20 cellular contexts compared by ENCODE assay signal in the genomic region with DNA sequence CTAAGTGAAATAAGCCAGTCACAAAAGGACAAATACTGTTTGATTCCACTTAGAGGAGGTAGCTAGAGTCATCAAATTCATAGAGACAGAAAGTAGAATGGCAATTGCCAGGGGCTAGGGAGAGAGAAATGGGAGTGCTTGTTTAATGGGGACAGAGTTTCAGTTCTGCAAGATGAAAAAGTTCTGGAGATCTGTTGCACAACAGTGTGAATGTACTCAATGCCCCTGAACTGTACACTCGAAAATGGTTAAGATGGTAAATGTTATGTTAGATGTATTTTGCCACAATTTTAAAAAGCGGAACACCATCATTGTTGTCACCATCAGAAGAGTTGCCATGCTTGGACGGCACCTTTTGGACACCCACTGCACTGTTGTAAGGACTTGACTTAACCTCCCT.
DNase-seq lines count a peak whose midpoint lies in the region; ATAC-seq and TF ChIP-seq lines count a peak whose summit lies in the region.
"Had no signal": no experiment of that assay in that cellular context is flagged by ENCODE, and none has a peak within 500 bp of the region (broad histone marks: within the 10 kb centered on the region; RNA-seq: fewer than 3 reads in every experiment).

No MANE protein-coding gene starts in this region.

- no peak for ATAC-seq in HG03460 (IDR thresholded peaks at IDR 0.05; ENCODE audit: unreplicated experiment)
- ATAC-seq: activated T-helper 17 cell treated with anti-CD3 and anti-CD28 coated beads, Interleukin-2, amount 50 U/mL, for 72 hours; CD8-positive, alpha-beta T cell; foreskin keratinocyte; GM12878 had no signal

- H3K9me2 ChIP-seq in Karpas-422 (replicated peaks; ENCODE audit: insufficient read depth, low read length), result no peaks in the 10 kb centered on the region

- no peak for TF ChIP-seq POLR2A in esophagus muscularis mucosa (IDR thresholded peaks at IDR 0.05; ENCODE audit: low read depth)
- no peak for TF ChIP-seq POLR2A in spleen (IDR thresholded peaks at IDR 0.05)

- WGBS in esophagus muscularis mucosa, result 95% methylated on average over 3 of the region's 3 CpGs
- WGBS in spleen, 5 donors, result 72 to 88% (median 82%) methylated on average over 3 of the region's 3 CpGs

- H3K9ac ChIP-seq in Karpas-422 (ENCODE audit: low read length), result no peak overlapping the region

- peaks cover 7% of the 10 kb centered on the region; the same call in 1 of the 2 replicates for H3K36me3 ChIP-seq in Karpas-422 (ENCODE audit: insufficient read depth, low read length)
- no peaks in the 10 kb centered on the region for H3K36me3 ChIP-seq in esophagus muscularis mucosa
- H3K36me3 ChIP-seq in spleen, result no peaks in the 10 kb centered on the region
- H3K36me3 ChIP-seq: right lobe of liver, thoracic aorta had no signal

- no peak for TF ChIP-seq EP300 in esophagus muscularis mucosa (IDR thresholded peaks at IDR 0.05)

- H3K27me3 ChIP-seq in Karpas-422 (ENCODE audit: low read length), result no peaks in the 10 kb centered on the region
- no peaks in the 10 kb centered on the region for H3K27me3 ChIP-seq in esophagus muscularis mucosa
- peaks cover 0 to 21% (median 0%) of the 10 kb centered on the region in 7 donors for H3K27me3 ChIP-seq in spleen (replicated peaks in 1 of 7)
- H3K27me3 ChIP-seq: right lobe of liver had no signal

- H3K79me2 ChIP-seq in Karpas-422 (ENCODE audit: low read length), result no peaks in the 10 kb centered on the region

- no peak overlapping the region for H2AFZ ChIP-seq in Karpas-422 (ENCODE audit: low read length)

- H3K4me1 ChIP-seq in Karpas-422 (ENCODE audit: low read length) (peaks cover 76% of the 10 kb centered on the region), esophagus muscularis mucosa (peaks cover 50 to 90% (median 81%) of the 10 kb centered on the region in 4 donors), spleen (peaks cover 15 to 84% (median 39%) of the 10 kb centered on the region in 6 donors)
- H3K4me1 ChIP-seq: foreskin keratinocyte had no signal

- H3K4me2 ChIP-seq in Karpas-422 (ENCODE audit: low read depth, low read length, poor library complexity, severe bottlenecking), result no peak overlapping the region

- intact Hi-C loops in esophagus muscularis mucosa (cut with DNase I) (no loop called here), spleen (cut with DNase I; ENCODE audit: low total_unique reads) (no loop called here)

- TF ChIP-seq CTCF in esophagus muscularis mucosa (IDR thresholded peaks at IDR 0.05), result no peak
- no peak for TF ChIP-seq CTCF in spleen (IDR thresholded peaks at IDR 0.05 in 8 of 11, conservative IDR thresholded peaks at IDR 0.05 in 3 of 11)

- H3K4me3 ChIP-seq in Karpas-422 (ENCODE audit: low read length), result peak overlapping the region; percentile 34; the same call in 1 of the 2 replicates
- H3K4me3 ChIP-seq in esophagus muscularis mucosa, result no peak overlapping the region
- no peak overlapping the region for H3K4me3 ChIP-seq in spleen
- H3K4me3 ChIP-seq: GM12878, right lobe of liver, thoracic aorta had no signal

- DNase-seq in Karpas-422 (no peak), SIG-M5 (lab: John Stamatoyannopoulos, UW) (peak; percentile 82), esophagus muscularis mucosa (ENCODE audit: extremely low spot score) (no peak), spleen (no peak), NCI-H1092 treated with DMSO at 0.1 percent for 48 hours (lab: John Stamatoyannopoulos, UW) (no peak), NCI-H2227 (lab: John Stamatoyannopoulos, UW; ENCODE audit: unreplicated experiment) (no peak)
- no peak for DNase-seq in activated T-cell treated with anti-CD3 and anti-CD28 coated beads, Interleukin-2, amount 50 U/mL, for 1 hour
- DNase-seq: activated CD4-positive, alpha-beta T cell treated with anti-CD3 and anti-CD28 coated beads for 4 hours; CD8-positive, alpha-beta T cell; DMS153; foreskin keratinocyte; hippocampal formation; KG1; NCI-H510A treated with DMSO at 0.1 percent for 48 hours; right lobe of liver had no signal

- H3K9me3 ChIP-seq in Karpas-422 (ENCODE audit: low read length) (peaks cover 30% of the 10 kb centered on the region), esophagus muscularis mucosa (no peaks in the 10 kb centered on the region), spleen (peaks cover 0 to 11% (median 0%) of the 10 kb centered on the region in 8 donors)
- H3K9me3 ChIP-seq: right lobe of liver, thoracic aorta had no signal

- H3K27ac ChIP-seq in Karpas-422 (ENCODE audit: low read length) (peak overlapping the region; percentile 98), esophagus muscularis mucosa (replicated peaks in 1 of 4) (peak overlapping the region; percentile 88 to 95 (median 94)), spleen (peak overlapping the region in 5 of 8 donors; percentile 67 to 84 (median 81))
- H3K27ac ChIP-seq: epithelial cell of prostate, foreskin keratinocyte had no signal

- H4K20me1 ChIP-seq in Karpas-422 (ENCODE audit: insufficient read depth, low read depth, low read length), result no peaks in the 10 kb centered on the region
